Comparison of ENCODE assay signal across 8 cellular contexts in genomic region chr17:75927286-75927922, GRCh38. TPM values are rescaled to one million over a fixed set of nuclear protein-coding genes. Genes with fewer than 3 reads are reported as not detected.
DNase-seq lines count a peak whose midpoint lies in the region; ATAC-seq and TF ChIP-seq lines count a peak whose summit lies in the region.

No MANE protein-coding gene starts in this region.

- H3K9me2 ChIP-seq in PC-3 (replicated peaks; ENCODE audit: low read length) = no peaks in the 10 kb centered on the region

- no peaks in the 10 kb centered on the region for H4K20me1 ChIP-seq in PC-3 (ENCODE audit: low read length)

- H3K27ac ChIP-seq in A673 (ENCODE audit: low read depth, low read length, poor library complexity, severe bottlenecking) (no peak overlapping the region), PC-3 (ENCODE audit: low read length) (no peak overlapping the region), heart right ventricle (no peak overlapping the region)

- H3K4me1 ChIP-seq in A673 (ENCODE audit: insufficient read depth, low read length, poor library complexity, severe bottlenecking) (no peaks in the 10 kb centered on the region), PC-3 (ENCODE audit: insufficient read depth, low read length) (no peaks in the 10 kb centered on the region), heart right ventricle (peaks cover 0 to 3% (median 0%) of the 10 kb centered on the region in 9 donors)

- intact Hi-C loops in A673 (cut with micrococcal nuclease; ENCODE audit: unreplicated experiment) = no loop called here
- intact Hi-C loops in PC-3 (cut with micrococcal nuclease) = no loop called here
- intact Hi-C loops in heart right ventricle (cut with DNase I) = no loop called here

- DNase-seq in A673 (ENCODE audit: low spot score) (peak; percentile 33), GM12864 (ENCODE audit: low read depth) (no peak), PC-3 (no peak), heart right ventricle (no peak), T1000 (lab: John Stamatoyannopoulos, UW) (no peak), DMS79 (lab: John Stamatoyannopoulos, UW) (no peak)

- TF ChIP-seq CTCF in A673 (conservative IDR thresholded peaks at IDR 0.05; ENCODE audit: low read depth, low read length) (peak; percentile 50), GM12864 (IDR thresholded peaks at IDR 0.05; ENCODE audit: low read depth, low read length, missing control alignments) (peak; percentile 79), PC-3 (conservative IDR thresholded peaks at IDR 0.05; ENCODE audit: low read depth, low read length) (peak; percentile 50; the same call in 1 of the 2 replicates), heart right ventricle (IDR thresholded peaks at IDR 0.05) (peak in 8 of 9 donors; percentile 12 to 45 (median 28))

- H3K9me3 ChIP-seq in A673 (ENCODE audit: low read depth, low read length, poor library complexity, severe bottlenecking) (no peaks in the 10 kb centered on the region), PC-3 (ENCODE audit: low read length) (no peaks in the 10 kb centered on the region), heart right ventricle (no peaks in the 10 kb centered on the region)

- H3F3A ChIP-seq in PC-3 (ENCODE audit: low read length, unreplicated experiment) = no peaks in the 10 kb centered on the region

- WGBS in heart right ventricle, 2 donors = 58 to 63% methylated on average over 6 of the region's 6 CpGs

- no peaks in the 10 kb centered on the region for H3K27me3 ChIP-seq in A673 (replicated peaks; ENCODE audit: insufficient read depth, low read depth, low read length, poor library complexity)
- H3K27me3 ChIP-seq in PC-3 (ENCODE audit: low read length) = no peaks in the 10 kb centered on the region
- H3K27me3 ChIP-seq in heart right ventricle = no peaks in the 10 kb centered on the region

- no peak overlapping the region for H2AFZ ChIP-seq in PC-3 (ENCODE audit: low read length)

- H3K4me2 ChIP-seq in PC-3 (ENCODE audit: low read length) = no peak overlapping the region

- POLR2A ChIA-PET in A673 (lab: Charles Lee; ENCODE audit: low non-redundant PET) = no interaction called here
- POLR2A ChIA-PET in PC-3 (lab: Charles Lee; ENCODE audit: unreplicated experiment) = no interaction called here

- CTCF ChIA-PET in A673 (lab: Charles Lee) (interaction anchor here (0.6 kb wide), 3 partner anchors 14 to 540 kb away, joined by 3 to 11 read pairs (median 3); partner anchors contain the start of gene FBF1), PC-3 (lab: Charles Lee) (no interaction called here)

- no peak overlapping the region for H3K9ac ChIP-seq in PC-3 (ENCODE audit: low read length)

- H3K4me3 ChIP-seq in A673 (ENCODE audit: low read depth, low read length, poor library complexity, severe bottlenecking) (no peak overlapping the region), GM12864 (ENCODE audit: low read depth, low read length) (no peak overlapping the region), PC-3 (ENCODE audit: low read length) (no peak overlapping the region), heart right ventricle (no peak overlapping the region)

- H3K79me2 ChIP-seq in PC-3 (ENCODE audit: low read length) = no peaks in the 10 kb centered on the region

- ATAC-seq in PC-3 = peak; percentile 55
- ATAC-seq in heart right ventricle = peak in 5 of 8 donors; percentile 15 to 49 (median 36)
- no peak for ATAC-seq in HG02588 (IDR thresholded peaks at IDR 0.05; ENCODE audit: unreplicated experiment)
- no peak for ATAC-seq in HG03457 (IDR thresholded peaks at IDR 0.05; ENCODE audit: unreplicated experiment)

- BruUV-seq in A673 (replicated peaks; lab: Mats Ljungman, UMichigan) (no TSS peak), PC-3 (replicated peaks; lab: Mats Ljungman, UMichigan) (no TSS peak)

- H3K36me3 ChIP-seq in A673 (ENCODE audit: insufficient read depth, low read length, poor library complexity, severe bottlenecking) (peaks cover 17% of the 10 kb centered on the region), PC-3 (ENCODE audit: low read depth, low read length) (no peaks in the 10 kb centered on the region), heart right ventricle (peaks cover 0 to 36% (median 0%) of the 10 kb centered on the region in 9 donors)

RNA-seq across cellular contexts. Expression of gene FBF1, which starts 13.4 kb away (rescaled TPM):
- total RNA-seq in A673 (2021) = 34.4 and 35.6 TPM in 2 replicates
- total RNA-seq in PC-3 (2014; rRNA removed) = 35.3 and 39.2 TPM in 2 replicates
- total RNA-seq in heart right ventricle = 1 to 10 TPM; 2.1 to 6.3 (median 2.8) TPM
- 1 to 10 TPM; 1.6 to 8.3 TPM for polyA plus RNA-seq in heart right ventricle

RNA-seq across cellular contexts. Expression of gene MRPL38, which starts 22.7 kb away (rescaled TPM):
- 166 and 167 TPM in 2 replicates for total RNA-seq in A673 (2021)
- total RNA-seq in PC-3 (2014; rRNA removed) = 74.5 and 124 TPM in 2 replicates
- 100 to 1,000 TPM in 4 of 10 donors, 10 to 100 TPM in 6; 89.6 to 144 (median 96.5) TPM for total RNA-seq in heart right ventricle
- 100 to 1,000 TPM in 1 of 2 donors, 10 to 100 TPM in 1; 86.0 to 160 TPM for polyA plus RNA-seq in heart right ventricle

RNA-seq across cellular contexts. Expression of gene TRIM65, which starts 30.7 kb away (rescaled TPM):
- total RNA-seq in A673 (2021) = 46.1 and 47.9 TPM in 2 replicates
- 32.3 and 48.9 TPM in 2 replicates for total RNA-seq in PC-3 (2014; rRNA removed)
- total RNA-seq in heart right ventricle = 10 to 100 TPM in 1 of 10 donors, 1 to 10 TPM in 9; 5.1 to 12.7 (median 8.9) TPM
- 10 to 100 TPM in 1 of 2 donors, 1 to 10 TPM in 1; 5.6 to 16.7 TPM for polyA plus RNA-seq in heart right ventricle

RNA-seq across cellular contexts. Expression of gene TRIM47, which starts 49.0 kb away (rescaled TPM):
- total RNA-seq in A673 (2021) = 0.46 and 0.95 TPM in 2 replicates
- 73.7 and 109 TPM in 2 replicates for total RNA-seq in PC-3 (2014; rRNA removed)
- 10 to 100 TPM in 9 of 10 donors, 1 to 10 TPM in 1; 9.3 to 53.1 (median 21.5) TPM for total RNA-seq in heart right ventricle
- polyA plus RNA-seq in heart right ventricle = 10 to 100 TPM; 22.4 to 48.7 TPM

RNA-seq across cellular contexts. Expression of gene ACOX1, which starts 51.6 kb away (rescaled TPM):
- total RNA-seq in A673 (2021) = 35.0 and 39.5 TPM in 2 replicates
- 63.2 and 74.9 TPM in 2 replicates for total RNA-seq in PC-3 (2014; rRNA removed)
- 100 to 1,000 TPM in 1 of 10 donors, 10 to 100 TPM in 9; 76.0 to 105 (median 94.0) TPM for total RNA-seq in heart right ventricle
- polyA plus RNA-seq in heart right ventricle = 10 to 100 TPM; 11.1 to 45.8 TPM

Comparison
In these comparisons a context has a peak if more than half of its experiments do, and no peak if none do; other contexts are left out.
1. CTCF ChIP-seq: peak in every context shown above with its lines; median percentile 79 in GM12864; 50 in A673; 50 in PC-3; 28 in heart right ventricle.
2. ATAC-seq: peak in PC-3 (single experiment) and heart right ventricle (5 of 8); none in HG02588 (single experiment) and HG03457 (single experiment).